ENCODE assay signal across 13 cellular contexts in genomic region chr1:1910651-1911389, GRCh38. TPM values are rescaled to one million over a fixed set of nuclear protein-coding genes. Genes with fewer than 3 reads are reported as not detected.
DNase-seq lines count a peak whose midpoint lies in the region; TF ChIP-seq lines count a peak whose summit lies in the region.
"Had no signal": no experiment of that assay in that cellular context is flagged by ENCODE, and none has a peak within 500 bp of the region (broad histone marks: within the 10 kb centered on the region; RNA-seq: fewer than 3 reads in every experiment).

No MANE protein-coding gene starts in this region.

- peak overlapping the region in 5 of 7 donors; percentile 82 to 96 (median 85) for H3K4me3 Mint-ChIP-seq in CD8-positive, alpha-beta memory T cell
- peak overlapping the region; percentile 85 for H3K4me3 Mint-ChIP-seq in neural crest cell

- no peak overlapping the region for H3K4me3 ChIP-seq in CD8-positive, alpha-beta memory T cell (ENCODE audit: low read length)
- H3K4me3 ChIP-seq in KMS-11 (IDR thresholded peaks at IDR 0.05; ENCODE audit: insufficient read depth, low read depth, low read length) (no peak overlapping the region), colonic mucosa (no peak overlapping the region)
- H3K4me3 ChIP-seq: testis had no signal

- no peaks in the 10 kb centered on the region for H3K9me3 Mint-ChIP-seq in CD8-positive, alpha-beta memory T cell
- H3K9me3 Mint-ChIP-seq in neural crest cell, result no peaks in the 10 kb centered on the region
- H3K9me3 Mint-ChIP-seq: dendritic cell treated with granulocyte-macrophage colony-stimulating factor and Interleukin-4, amounts not matched to agents 40 ng/mL and 50 ng/mL, for 4 days had no signal

- no peaks in the 10 kb centered on the region for H3K36me3 Mint-ChIP-seq in CD8-positive, alpha-beta memory T cell
- no peaks in the 10 kb centered on the region for H3K36me3 Mint-ChIP-seq in neural crest cell (ENCODE audit: low read depth)

- H3K4me1 Mint-ChIP-seq in CD8-positive, alpha-beta memory T cell, result peaks cover 14 to 20% (median 14%) of the 10 kb centered on the region in 3 donors
- peaks cover 19% of the 10 kb centered on the region for H3K4me1 Mint-ChIP-seq in neural crest cell

- no peaks in the 10 kb centered on the region for H4K20me1 ChIP-seq in KMS-11 (ENCODE audit: insufficient read depth)

- peak overlapping the region; percentile 62 for H3K4me2 ChIP-seq in KMS-11

- peak overlapping the region; percentile 13; the same call in 1 of the 2 replicates for H2AFZ ChIP-seq in KMS-11 (ENCODE audit: low read depth)

- CTCF ChIA-PET in CD8-positive, alpha-beta memory T cell (lab: Charles Lee), result no interaction called here

- no peaks in the 10 kb centered on the region; the same call in 1 of the 2 replicates for H3K79me2 ChIP-seq in KMS-11 (ENCODE audit: insufficient read depth, low read depth)

- peaks cover 0 to 5% of the 10 kb centered on the region in 2 donors for H3K27me3 Mint-ChIP-seq in CD8-positive, alpha-beta memory T cell
- no peaks in the 10 kb centered on the region for H3K27me3 Mint-ChIP-seq in neural crest cell (ENCODE audit: low read depth)

- H3K27me3 ChIP-seq in CD8-positive, alpha-beta memory T cell (ENCODE audit: insufficient read depth, low read length, poor library complexity, severe bottlenecking), result no peaks in the 10 kb centered on the region
- H3K27me3 ChIP-seq in KMS-11 (ENCODE audit: insufficient read depth, low read depth) (no peaks in the 10 kb centered on the region), colonic mucosa (no peaks in the 10 kb centered on the region)
- H3K27me3 ChIP-seq: testis had no signal

- TF ChIP-seq CTCF in KMS-11 (conservative IDR thresholded peaks at IDR 0.05; ENCODE audit: low read depth, low read length) (no peak), colonic mucosa (IDR thresholded peaks at IDR 0.05) (no peak), neural crest cell (conservative IDR thresholded peaks at IDR 0.05) (no peak), GM13977 (IDR thresholded peaks at IDR 0.05; ENCODE audit: extremely low read depth, insufficient read depth, missing control alignments) (no peak)

- in situ Hi-C loops in GM13977 (cut with MboI; ENCODE audit: low pct_unique_long_range_greater_than_20kb, low sequenced_read_pairs, unreplicated experiment), result no loop called here

- H3K36me3 ChIP-seq in CD8-positive, alpha-beta memory T cell (ENCODE audit: insufficient read depth, low read length), result no peaks in the 10 kb centered on the region
- H3K36me3 ChIP-seq in KMS-11 (ENCODE audit: insufficient read depth) (no peaks in the 10 kb centered on the region), colonic mucosa (no peaks in the 10 kb centered on the region)

- POLR2A ChIA-PET in CD8-positive, alpha-beta memory T cell (lab: Charles Lee), result no interaction called here

- H3K27ac Mint-ChIP-seq in CD8-positive, alpha-beta memory T cell, result peak overlapping the region in 2 of 8 donors; percentile 75 to 93
- H3K27ac Mint-ChIP-seq in neural crest cell (ENCODE audit: unreplicated experiment), result peak overlapping the region; percentile 67

- intact Hi-C loops in colonic mucosa (cut with DNase I), result no loop called here

- H3K4me1 ChIP-seq in CD8-positive, alpha-beta memory T cell (ENCODE audit: insufficient read depth, low read length), result peaks cover 11% of the 10 kb centered on the region
- peaks cover 49% of the 10 kb centered on the region for H3K4me1 ChIP-seq in KMS-11 (ENCODE audit: low read depth, poor library complexity, severe bottlenecking)
- peaks cover 4% of the 10 kb centered on the region for H3K4me1 ChIP-seq in colonic mucosa

- no peak for DNase-seq in CD8-positive, alpha-beta memory T cell
- DNase-seq in colonic mucosa (peak; percentile 25), neural crest cell (ENCODE audit: low read depth, low spot score) (no peak), NCI-H524 treated with DMSO at 0.1 percent for 48 hours (lab: John Stamatoyannopoulos, UW) (no peak), NOMO-1 treated with dmso at 0.1 percent for 144 hours (lab: John Stamatoyannopoulos, UW; ENCODE audit: unreplicated experiment) (no peak), GM13977 (ENCODE audit: low spot score) (no peak)
- DNase-seq: activated CD4-positive, alpha-beta T cell treated with anti-CD3 and anti-CD28 coated beads for 1 hour; Kasumi-1; NCI-H187 treated with DMSO at 0.1 percent for 48 hours; testis had no signal

- H3K9ac ChIP-seq in KMS-11 (peak overlapping the region; percentile 2; the same call in 1 of the 2 replicates), colonic mucosa (ENCODE audit: low read depth in 2 of 2, low read length in 2 of 2) (no peak overlapping the region)

- no peaks in the 10 kb centered on the region for H3K9me3 ChIP-seq in CD8-positive, alpha-beta memory T cell (ENCODE audit: low read length)
- no peaks in the 10 kb centered on the region for H3K9me3 ChIP-seq in colonic mucosa
- H3K9me3 ChIP-seq: testis had no signal

- H3K27ac ChIP-seq in CD8-positive, alpha-beta memory T cell (ENCODE audit: low read depth, low read length), result no peak overlapping the region
- H3K27ac ChIP-seq in KMS-11, result peak overlapping the region; percentile 42
- H3K27ac ChIP-seq in colonic mucosa, result no peak overlapping the region

RNA-seq across cellular contexts. Expression of gene CALML6, which starts 4.2 kb away (rescaled TPM):
- under 1 TPM; 0.46 to 0.78 TPM for total RNA-seq in CD8-positive, alpha-beta memory T cell
- polyA plus RNA-seq in CD8-positive, alpha-beta memory T cell, result not detected
- total RNA-seq in colonic mucosa (under 1 TPM in 1 of 2 donors, not detected in 1; 0.17 TPM), neural crest cell (0.57 and 0.63 TPM in 2 replicates)

RNA-seq across cellular contexts. Expression of gene TMEM52, which starts 8.3 kb away (rescaled TPM):
- total RNA-seq in CD8-positive, alpha-beta memory T cell, result 1 to 10 TPM in 1 of 2 experiments, under 1 TPM in 1; 0.94 to 1.4 TPM
- polyA plus RNA-seq in CD8-positive, alpha-beta memory T cell, result 0.32 TPM
- total RNA-seq in colonic mucosa (1 to 10 TPM; 3.5 to 9.8 TPM), neural crest cell (3.7 and 4.6 TPM in 2 replicates)
- total RNA-seq: SK-MEL-5 had no signal

RNA-seq across cellular contexts. Expression of gene GNB1, which starts 19.9 kb away (rescaled TPM):
- 100 to 1,000 TPM; 436 to 470 TPM for total RNA-seq in CD8-positive, alpha-beta memory T cell
- polyA plus RNA-seq in CD8-positive, alpha-beta memory T cell, result 114 TPM
- 100 to 1,000 TPM; 281 to 367 TPM for total RNA-seq in colonic mucosa
- 470 and 474 TPM in 2 replicates for total RNA-seq in neural crest cell
